Comparison of ENCODE assay signal across 21 cellular contexts in the genomic region with DNA sequence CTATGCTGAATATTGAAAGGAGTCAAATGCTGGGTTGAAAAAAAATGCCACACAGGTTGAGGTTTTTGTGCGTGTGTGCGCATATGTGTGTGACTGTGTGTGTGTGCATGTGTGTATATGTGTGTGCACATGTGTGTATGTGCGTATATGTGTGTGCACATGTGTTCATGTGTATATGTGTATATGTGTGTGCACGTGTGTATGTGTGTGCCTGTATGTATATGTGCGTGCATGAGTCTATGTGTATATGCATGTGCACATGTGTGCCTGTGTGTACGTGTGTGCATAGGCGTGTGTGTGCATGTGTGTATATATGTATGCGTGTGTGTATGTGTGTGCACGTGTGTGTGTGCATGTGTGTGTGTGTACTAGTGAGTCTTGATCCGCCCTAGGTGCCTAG.
DNase-seq lines count a peak whose midpoint lies in the region; ATAC-seq, FAIRE-seq and TF ChIP-seq lines count a peak whose summit lies in the region.
"Had no signal": no experiment of that assay in that cellular context is flagged by ENCODE, and none has a peak within 500 bp of the region (broad histone marks: within the 10 kb centered on the region; RNA-seq: fewer than 3 reads in every experiment).

No MANE protein-coding gene starts in this region.

- H3K9ac ChIP-seq in HepG2 (ENCODE audit: insufficient read depth, low read depth, low read length): no peak overlapping the region
- peak overlapping the region; percentile 7 for H3K9ac ChIP-seq in neuronal stem cell (ENCODE audit: low read depth, low read length, poor library complexity)
- H3K9ac ChIP-seq: BLaER1, GM23248 had no signal

- H3K36me3 ChIP-seq in HepG2 (replicated peaks in 1 of 2; ENCODE audit: control insufficient read depth in 1 of 2, insufficient read depth in 2 of 2, low read length in 2 of 2) (no peaks in the 10 kb centered on the region), right lobe of liver (no peaks in the 10 kb centered on the region), neuronal stem cell (replicated peaks in 1 of 2; ENCODE audit: control insufficient read depth in 2 of 2, insufficient read depth in 2 of 2, low read length in 2 of 2) (peaks cover 0 to 2% of the 10 kb centered on the region in 2 donors)
- H3K36me3 ChIP-seq: BLaER1 had no signal

- no peak for FAIRE-seq in HepG2 (lab: Jason Lieb, UNC)
- peak; percentile 96 for FAIRE-seq in urothelium cell line (lab: Jason Lieb, UNC)
- FAIRE-seq: A204.1, G401.6, GM12892, H1 had no signal

- no peak overlapping the region for H2BK5ac ChIP-seq in neuronal stem cell (ENCODE audit: low read length)

- no peak for ATAC-seq in HepG2
- ATAC-seq in right lobe of liver: no peak
- ATAC-seq in HG02763 (IDR thresholded peaks at IDR 0.05; ENCODE audit: unreplicated experiment): no peak
- ATAC-seq: CD8-positive, alpha-beta T cell had no signal

- H3K14ac ChIP-seq in neuronal stem cell (ENCODE audit: low read length): peak overlapping the region; percentile 25

- H3K27ac ChIP-seq in HepG2 (ENCODE audit: extremely low read length, insufficient read depth, low read length) (no peak overlapping the region), right lobe of liver (no peak overlapping the region), neuronal stem cell (replicated peaks; ENCODE audit: low read length) (no peak overlapping the region)
- H3K27ac ChIP-seq: 22Rv1, BLaER1, C4-2B, GM23248 had no signal

- no peak overlapping the region for H2AK5ac ChIP-seq in neuronal stem cell (ENCODE audit: low read depth, low read length)

- TF ChIP-seq EP300 in HepG2 (IDR thresholded peaks at IDR 0.05; ENCODE audit: low read depth in 2 of 2, low read length in 2 of 2): no peak
- no peak for TF ChIP-seq EP300 in HepG2 (CRISPR knock-in tag; IDR thresholded peaks at IDR 0.05; ENCODE audit: borderline replicate concordance)

- H3K4me2 ChIP-seq in HepG2 (ENCODE audit: low read depth, low read length) (no peak overlapping the region), neuronal stem cell (ENCODE audit: insufficient read depth, low read length, poor library complexity, severe bottlenecking) (no peak overlapping the region)
- H3K4me2 ChIP-seq: BLaER1 had no signal

- BruUV-seq in HepG2 (replicated peaks; lab: Mats Ljungman, UMichigan): no TSS peak

- no peaks in the 10 kb centered on the region for H4K20me1 ChIP-seq in HepG2 (ENCODE audit: insufficient read depth, low read length)
- H4K20me1 ChIP-seq: BLaER1 had no signal

- H3K18ac ChIP-seq in neuronal stem cell (ENCODE audit: low read length): no peak overlapping the region

- DNase-seq in HepG2 (ENCODE audit: low spot score) (no peak), right lobe of liver (no peak), neuronal stem cell (ENCODE audit: low spot score) (no peak), urothelium cell line (ENCODE audit: low spot score) (no peak)
- DNase-seq in activated CD4-positive, alpha-beta T cell treated with anti-CD3 and anti-CD28 coated beads, Interleukin-2, amount 50 U/mL, for 4 hours: no peak
- DNase-seq: Caco-2; CD4-positive, CD25-positive, alpha-beta regulatory T cell; CD8-positive, alpha-beta T cell; DMS153; DND-41; GM23248; H7; HCEC 1CT had no signal

- H2BK12ac ChIP-seq in neuronal stem cell (ENCODE audit: low read length): no peak overlapping the region

- intact Hi-C loops in HepG2 (cut with micrococcal nuclease; ENCODE audit: unreplicated experiment) (no loop called here), right lobe of liver (cut with DNase I) (no loop called here)

- no peaks in the 10 kb centered on the region for H3K79me2 ChIP-seq in HepG2 (ENCODE audit: insufficient read depth, low read length)

- H3K4ac ChIP-seq in neuronal stem cell (ENCODE audit: low read length): no peak overlapping the region

- CTCF ChIA-PET in HepG2 (lab: Yijun Ruan, JAX; ENCODE audit: low intra/inter-chr PET ratio, low total read pairs): no interaction called here

- H2BK15ac ChIP-seq in neuronal stem cell (ENCODE audit: low read length): no peak overlapping the region

- WGBS in HepG2 (ENCODE audit: low lambda C conversion rate): 38% methylated on average over 8 of the region's 10 CpGs
- WGBS in right lobe of liver (ENCODE audit: insufficient coverage, low coverage, low lambda C conversion rate, missing lambda C conversion rate): 64% methylated on average over 10 of the region's 10 CpGs
- WGBS in neuronal stem cell (ENCODE audit: extremely low coverage in 2 of 2, insufficient read length in 2 of 2, insufficient replicate concordance in 1 of 2), 2 donors: no CpG with 5 or more reads among the region's 10 CpGs

- no peak overlapping the region for H3K4me3 ChIP-seq in HepG2 (replicated peaks in 1 of 3; ENCODE audit: insufficient read depth in 1 of 3, low read depth in 2 of 3, low read length in 3 of 3)
- no peak overlapping the region for H3K4me3 ChIP-seq in right lobe of liver
- peak overlapping the region in 1 of 2 donors; percentile 52 for H3K4me3 ChIP-seq in neuronal stem cell (ENCODE audit: low read length in 2 of 2)
- H3K4me3 ChIP-seq: BLaER1, GM23248 had no signal

- no peak for TF ChIP-seq POLR2A in HepG2 (IDR thresholded peaks at IDR 0.05; ENCODE audit: insufficient read depth in 1 of 2, low read depth in 2 of 2, low read length in 2 of 2)
- no peak for TF ChIP-seq POLR2A in right lobe of liver (IDR thresholded peaks at IDR 0.05)

- H4K91ac ChIP-seq in neuronal stem cell (ENCODE audit: low read depth, low read length, poor library complexity): no peak overlapping the region

- H3K9me3 ChIP-seq in HepG2 (ENCODE audit: low read length) (peaks cover 6% of the 10 kb centered on the region), right lobe of liver (no peaks in the 10 kb centered on the region), neuronal stem cell (replicated peaks in 1 of 2; ENCODE audit: control insufficient read depth in 2 of 2, insufficient read depth in 1 of 2, low read depth in 1 of 2, low read length in 2 of 2) (peaks cover 4 to 9% of the 10 kb centered on the region in 2 donors)
- H3K9me3 ChIP-seq: Caco-2 had no signal

- no peak for TF ChIP-seq RAD21 in HepG2 (CRISPR knock-in tag; IDR thresholded peaks at IDR 0.05)

- POLR2A ChIA-PET in HepG2 (lab: Yijun Ruan, JAX): no interaction called here

- H3K23ac ChIP-seq in neuronal stem cell (ENCODE audit: low read depth, low read length, poor library complexity): no peak overlapping the region

- TF ChIP-seq CTCF in HepG2 (CRISPR knock-in tag; IDR thresholded peaks at IDR 0.05) (no peak), right lobe of liver (IDR thresholded peaks at IDR 0.05) (no peak)

- H3K4me1 ChIP-seq in HepG2 (ENCODE audit: insufficient read depth, low read length) (no peaks in the 10 kb centered on the region), right lobe of liver (no peaks in the 10 kb centered on the region), neuronal stem cell (ENCODE audit: control insufficient read depth in 2 of 2, insufficient read depth in 1 of 2, low read depth in 1 of 2, low read length in 2 of 2) (peaks cover 0 to 2% of the 10 kb centered on the region in 2 donors)
- H3K4me1 ChIP-seq: Caco-2 had no signal

- H2BK120ac ChIP-seq in neuronal stem cell (ENCODE audit: low read depth, low read length): no peak overlapping the region

- H3K27me3 ChIP-seq in HepG2 (ENCODE audit: control insufficient read depth in 1 of 2, insufficient read depth in 2 of 2, low read length in 2 of 2) (no peaks in the 10 kb centered on the region), right lobe of liver (no peaks in the 10 kb centered on the region), neuronal stem cell (ENCODE audit: control insufficient read depth in 3 of 3, insufficient read depth in 3 of 3, low read depth in 1 of 3, low read length in 3 of 3) (peaks cover 0 to 2% (median 0%) of the 10 kb centered on the region in 3 experiments)
- H3K27me3 ChIP-seq: BLaER1 had no signal

- no peak overlapping the region for H2AFZ ChIP-seq in HepG2 (ENCODE audit: low read length)
- H2AFZ ChIP-seq in neuronal stem cell (ENCODE audit: low read length): no peak overlapping the region
- H2AFZ ChIP-seq: GM23248 had no signal

- in situ Hi-C loops in HepG2 (cut with HindIII; ENCODE audit: extremely low pct_ligation_motif_present, low pct_unique_long_range_greater_than_20kb): no loop called here

- H3K79me1 ChIP-seq in neuronal stem cell (ENCODE audit: low read depth, low read length): no peaks in the 10 kb centered on the region

- no peak overlapping the region for H4K8ac ChIP-seq in neuronal stem cell (ENCODE audit: low read depth, low read length)

TF ChIP-seq in HepG2, 621 proteins besides CTCF, POLR2A, EP300 and RAD21:
- TF ChIP-seq MNT (IDR thresholded peaks at IDR 0.05) (peak; percentile 99), SCMH1 (CRISPR knock-in tag; IDR thresholded peaks at IDR 0.05; ENCODE audit: borderline replicate concordance) (no peak), KAT7 (CRISPR knock-in tag; IDR thresholded peaks at IDR 0.05; ENCODE audit: borderline replicate concordance) (no peak)
